11 cellular contexts compared by ENCODE assay signal in genomic region chr21:36535618-36536241, GRCh38. TPM values are rescaled to one million over a fixed set of nuclear protein-coding genes. Genes with fewer than 3 reads are reported as not detected.
A peak's percentile ranks its signal among the peaks of the same experiment; 100 is the strongest.
DNase-seq lines count a peak whose midpoint lies in the region; ATAC-seq and TF ChIP-seq lines count a peak whose summit lies in the region.
"Had no signal": no experiment of that assay in that cellular context is flagged by ENCODE, and none has a peak within 500 bp of the region (broad histone marks: within the 10 kb centered on the region; RNA-seq: fewer than 3 reads in every experiment).

No MANE protein-coding gene starts in this region.

- no peak for TF ChIP-seq EP300 in tibial nerve (IDR thresholded peaks at IDR 0.05)

- peaks cover 3% of the 10 kb centered on the region for H3K27me3 Mint-ChIP-seq in activated T-helper 17 cell treated with anti-CD3 and anti-CD28 coated beads, Interleukin-2, amount 50 U/mL, for 72 hours
- peaks cover 3% of the 10 kb centered on the region for H3K27me3 Mint-ChIP-seq in progenitor cell of endocrine pancreas

- no peaks in the 10 kb centered on the region for H3K36me3 Mint-ChIP-seq in activated T-helper 17 cell treated with anti-CD3 and anti-CD28 coated beads, Interleukin-2, amount 50 U/mL, for 72 hours (ENCODE audit: low read depth)
- H3K36me3 Mint-ChIP-seq in progenitor cell of endocrine pancreas (ENCODE audit: insufficient read depth): no peaks in the 10 kb centered on the region

- H3K4me3 ChIP-seq in colonic mucosa (no peak overlapping the region), tibial nerve (no peak overlapping the region)
- H3K4me3 ChIP-seq: MG63 had no signal

- no peaks in the 10 kb centered on the region for H3K9me3 Mint-ChIP-seq in activated T-helper 17 cell treated with anti-CD3 and anti-CD28 coated beads, Interleukin-2, amount 50 U/mL, for 72 hours
- H3K9me3 Mint-ChIP-seq in progenitor cell of endocrine pancreas (ENCODE audit: low read depth): no peaks in the 10 kb centered on the region

- H3K4me1 Mint-ChIP-seq in activated T-helper 17 cell treated with anti-CD3 and anti-CD28 coated beads, Interleukin-2, amount 50 U/mL, for 72 hours: no peaks in the 10 kb centered on the region
- no peaks in the 10 kb centered on the region for H3K4me1 Mint-ChIP-seq in progenitor cell of endocrine pancreas (ENCODE audit: low read depth)

- no peak for TF ChIP-seq POLR2A in tibial nerve (IDR thresholded peaks at IDR 0.05)

- no peaks in the 10 kb centered on the region for H3K27me3 ChIP-seq in colonic mucosa
- H3K27me3 ChIP-seq in tibial nerve: peaks cover 0 to 16% of the 10 kb centered on the region in 2 donors
- H3K27me3 ChIP-seq: MG63 had no signal

- H3K4me1 ChIP-seq in colonic mucosa (no peaks in the 10 kb centered on the region), tibial nerve (no peaks in the 10 kb centered on the region)

- TF ChIP-seq CTCF in colonic mucosa (IDR thresholded peaks at IDR 0.05) (no peak), progenitor cell of endocrine pancreas (IDR thresholded peaks at IDR 0.05; ENCODE audit: unreplicated experiment) (no peak), tibial nerve (IDR thresholded peaks at IDR 0.05) (no peak), omental fat pad (IDR thresholded peaks at IDR 0.05) (no peak)

- H3K9me3 ChIP-seq in colonic mucosa (no peaks in the 10 kb centered on the region), tibial nerve (no peaks in the 10 kb centered on the region)
- H3K9me3 ChIP-seq: MG63 had no signal

- whole genome bisulfite sequencing in tibial nerve, 2 donors: 20 to 21% methylated on average over 6 of the region's 6 CpGs

- no peak overlapping the region for H3K4me3 Mint-ChIP-seq in activated T-helper 17 cell treated with anti-CD3 and anti-CD28 coated beads, Interleukin-2, amount 50 U/mL, for 72 hours
- H3K4me3 Mint-ChIP-seq in progenitor cell of endocrine pancreas (ENCODE audit: low read depth): no peak overlapping the region

- H3K36me3 ChIP-seq in colonic mucosa (no peaks in the 10 kb centered on the region), tibial nerve (no peaks in the 10 kb centered on the region)
- H3K36me3 ChIP-seq: MG63 had no signal

- ATAC-seq in GM18870 (IDR thresholded peaks at IDR 0.05; ENCODE audit: unreplicated experiment): peak; percentile 82
- peak; percentile 79 for ATAC-seq in GM21447 (IDR thresholded peaks at IDR 0.05; ENCODE audit: unreplicated experiment)
- peak; percentile 67 for ATAC-seq in HG03135 (IDR thresholded peaks at IDR 0.05; ENCODE audit: unreplicated experiment)
- ATAC-seq in activated T-helper 17 cell treated with anti-CD3 and anti-CD28 coated beads, Interleukin-2, amount 50 U/mL, for 72 hours (replicated peaks): peak; percentile 74
- ATAC-seq in omental fat pad (ENCODE audit: low FRiP score): no peak

- DNase-seq in colonic mucosa: no peak
- no peak for DNase-seq in progenitor cell of endocrine pancreas (ENCODE audit: low spot score, unreplicated experiment)
- DNase-seq in tibial nerve (ENCODE audit: low spot score in 2 of 2): no peak
- no peak for DNase-seq in omental fat pad (ENCODE audit: low spot score)
- DNase-seq: activated T-cell treated with anti-CD3 and anti-CD28 coated beads for 4 hours, MG63 had no signal

- H3K27ac ChIP-seq in colonic mucosa: no peak overlapping the region
- H3K27ac ChIP-seq in tibial nerve: no peak overlapping the region

- no peak overlapping the region for H3K27ac Mint-ChIP-seq in activated T-helper 17 cell treated with anti-CD3 and anti-CD28 coated beads, Interleukin-2, amount 50 U/mL, for 72 hours
- no peak overlapping the region for H3K27ac Mint-ChIP-seq in progenitor cell of endocrine pancreas

- intact Hi-C loops in colonic mucosa (cut with DNase I): no loop called here

- no peak overlapping the region for H3K9ac ChIP-seq in colonic mucosa (ENCODE audit: low read depth in 2 of 2, low read length in 2 of 2)

RNA-seq across cellular contexts. Expression of gene CLDN14, which starts 55.8 kb away (rescaled TPM):
- total RNA-seq in activated T-helper 17 cell treated with anti-CD3 and anti-CD28 coated beads, Interleukin-2, amount 50 U/mL, for 72 hours: under 1 TPM in 1 of 2 donors, not detected in 1; 0.69 TPM
- total RNA-seq in colonic mucosa: under 1 TPM in 1 of 2 donors, not detected in 1; 0.17 TPM
- not detected in 2 replicates for total RNA-seq in progenitor cell of endocrine pancreas
- 1 to 10 TPM in 1 of 4 donors, not detected in 3; 1.3 TPM for total RNA-seq in tibial nerve
- total RNA-seq in omental fat pad: not detected
- total RNA-seq: osteocyte had no signal
